In the genomic region with DNA sequence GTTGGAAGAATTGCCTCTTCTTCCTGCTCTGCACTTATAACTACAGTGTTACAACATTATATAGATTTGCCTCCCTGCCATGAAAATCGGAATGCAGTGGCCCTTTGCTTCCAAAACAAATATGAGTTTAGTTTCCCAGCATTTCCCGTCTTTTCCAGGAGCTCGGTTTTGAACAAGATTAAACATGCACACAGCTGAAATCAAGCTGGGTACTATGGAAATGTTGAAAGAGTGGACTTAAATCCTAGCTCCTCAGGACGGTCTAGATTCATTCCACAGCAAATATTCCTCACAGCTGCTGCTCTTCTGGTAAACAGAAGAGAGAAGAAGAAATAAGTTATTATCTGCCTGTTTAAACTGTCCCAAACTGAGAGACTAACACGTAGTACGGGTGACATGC, we compare ENCODE assay signal across 21 cellular contexts.
DNase-seq lines count a peak whose midpoint lies in the region; ATAC-seq and TF ChIP-seq lines count a peak whose summit lies in the region.
"Had no signal": no experiment of that assay in that cellular context is flagged by ENCODE, and none has a peak within 500 bp of the region (broad histone marks: within the 10 kb centered on the region; RNA-seq: fewer than 3 reads in every experiment).

No MANE protein-coding gene starts in this region.

- peak; percentile 87 for ATAC-seq in RWPE2 (ENCODE audit: low read depth)
- ATAC-seq in HG02885 (IDR thresholded peaks at IDR 0.05; ENCODE audit: poor library complexity, unreplicated experiment): no peak
- ATAC-seq: left cardiac atrium, T-helper 17 cell had no signal

- 17% methylated on average over 6 of the region's 6 CpGs for WGBS in prostate gland

- no peak for TF ChIP-seq POLR2A in prostate gland (IDR thresholded peaks at IDR 0.05)

- H3K27ac ChIP-seq in RWPE2 (ENCODE audit: poor library complexity, severe bottlenecking) (peak overlapping the region; percentile 54), fibroblast of lung (ENCODE audit: insufficient read depth, low read length) (no peak overlapping the region), prostate gland (peak overlapping the region; percentile 11 to 23)
- H3K27ac ChIP-seq: C4-2B, HL-60, PC-9, SJCRH30 had no signal

- no peaks in the 10 kb centered on the region for H3K9me3 ChIP-seq in RWPE2 (ENCODE audit: severe bottlenecking)
- H3K9me3 ChIP-seq in fibroblast of lung (ENCODE audit: control insufficient read depth, insufficient read depth, low read depth, low read length): no peaks in the 10 kb centered on the region
- no peaks in the 10 kb centered on the region for H3K9me3 ChIP-seq in prostate gland
- H3K9me3 ChIP-seq: SJCRH30, stomach had no signal

- DNase-seq in AG10803 (ENCODE audit: low read depth): peak; percentile 50
- no peak for DNase-seq in RWPE2 (ENCODE audit: low spot score)
- peak in 1 of 2 donors; percentile 29 for DNase-seq in fibroblast of lung (ENCODE audit: low read depth in 2 of 2)
- peak; percentile 37 for DNase-seq in prostate gland (ENCODE audit: low spot score)
- DNase-seq in GM10266 (ENCODE audit: extremely low spot score): no peak
- DNase-seq in SW 1271 (lab: John Stamatoyannopoulos, UW): no peak
- DNase-seq in NK-92 treated with Interleukin-12 subunit alpha and Interleukin-12 subunit beta, amount 100 ng/mL, for 24 hours (lab: John Stamatoyannopoulos, UW): no peak
- DNase-seq: activated effector memory CD4-positive, alpha-beta T cell treated with Interleukin-2 at 50 U/mL for 16 hours; cortex of kidney; KBM-7; left cardiac atrium; NCI-H1694 treated with DMSO at 0.1 percent for 48 hours; nephron progenitor cell; PC-9; SJCRH30; stimulated activated CD4-positive, alpha-beta T cell treated with anti-CD3 and anti-CD28 coated beads, Interleukin-2, amount 100 ng/mL, for 48 hours; stomach; T-helper 17 cell had no signal

- no peak overlapping the region for H3K9ac ChIP-seq in fibroblast of lung (ENCODE audit: insufficient read depth, low read length)

- peak overlapping the region; percentile 40 for H2AFZ ChIP-seq in fibroblast of lung (ENCODE audit: low read length)
- H2AFZ ChIP-seq: PC-9 had no signal

- H3K27me3 ChIP-seq in RWPE2 (ENCODE audit: insufficient read depth, poor library complexity, severe bottlenecking) (no peaks in the 10 kb centered on the region), fibroblast of lung (ENCODE audit: control insufficient read depth, insufficient read depth, low read length) (no peaks in the 10 kb centered on the region), prostate gland (replicated peaks; ENCODE audit: insufficient read depth) (no peaks in the 10 kb centered on the region)
- H3K27me3 ChIP-seq: SJCRH30, stomach had no signal

- H4K20me1 ChIP-seq in fibroblast of lung (ENCODE audit: control insufficient read depth, extremely low read depth, insufficient read depth, low read length): no peaks in the 10 kb centered on the region

- H3K4me3 ChIP-seq in AG10803 (ENCODE audit: low read length): no peak overlapping the region; the same call in 1 of the 2 replicates
- H3K4me3 ChIP-seq in RWPE2 (ENCODE audit: severe bottlenecking): no peak overlapping the region
- H3K4me3 ChIP-seq in fibroblast of lung (replicated peaks in 1 of 4; ENCODE audit: control extremely low read depth in 1 of 4, insufficient read depth in 1 of 4, low read depth in 3 of 4, low read length in 4 of 4): no peak overlapping the region
- H3K4me3 ChIP-seq in prostate gland: no peak overlapping the region
- H3K4me3 ChIP-seq: PC-9, SJCRH30, stomach had no signal

- intact Hi-C loops in prostate gland (cut with DNase I): no loop called here

- no peaks in the 10 kb centered on the region for H3K36me3 ChIP-seq in RWPE2 (ENCODE audit: low read depth)
- no peaks in the 10 kb centered on the region for H3K36me3 ChIP-seq in fibroblast of lung (ENCODE audit: control insufficient read depth, insufficient read depth, low read length)
- H3K36me3 ChIP-seq in prostate gland: no peaks in the 10 kb centered on the region
- H3K36me3 ChIP-seq: stomach had no signal

- no peaks in the 10 kb centered on the region for H3K79me2 ChIP-seq in fibroblast of lung (ENCODE audit: control insufficient read depth, insufficient read depth, low read length)

- no peak overlapping the region for H3K4me2 ChIP-seq in fibroblast of lung (ENCODE audit: extremely low read depth, insufficient read depth, low read length)
- H3K4me2 ChIP-seq: PC-9 had no signal

- H3K4me1 ChIP-seq in RWPE2 (ENCODE audit: insufficient read depth, poor library complexity, severe bottlenecking): peaks cover 31% of the 10 kb centered on the region
- no peaks in the 10 kb centered on the region for H3K4me1 ChIP-seq in fibroblast of lung (ENCODE audit: control insufficient read depth, extremely low read depth, insufficient read depth, low read length)
- no peaks in the 10 kb centered on the region for H3K4me1 ChIP-seq in prostate gland (replicated peaks)

- no peak for TF ChIP-seq CTCF in AG10803 (conservative IDR thresholded peaks at IDR 0.05; ENCODE audit: low read length)
- TF ChIP-seq CTCF in RWPE2 (IDR thresholded peaks at IDR 0.05; ENCODE audit: poor library complexity, severe bottlenecking): no peak
- no peak for TF ChIP-seq CTCF in fibroblast of lung (conservative IDR thresholded peaks at IDR 0.05 in 1 of 2, IDR thresholded peaks at IDR 0.05 in 1 of 2; ENCODE audit: low read depth in 1 of 2, low read length in 2 of 2)
- no peak for TF ChIP-seq CTCF in prostate gland (IDR thresholded peaks at IDR 0.05)
- no peak for TF ChIP-seq CTCF in GM10266 (IDR thresholded peaks at IDR 0.05; ENCODE audit: control insufficient read depth, insufficient read depth, low read depth, missing control alignments)

Comparison
In these comparisons a context has a peak if more than half of its experiments do, and no peak if none do; other contexts are left out.
1. DNase-seq: peak in AG10803 (single experiment) and prostate gland (single experiment); none in RWPE2 (single experiment), GM10266 (single experiment), SW 1271 (0 of 2) and NK-92 treated with Interleukin-12 subunit alpha and Interleukin-12 subunit beta, amount 100 ng/mL, for 24 hours (single experiment).